10 cellular contexts compared by ENCODE assay signal in genomic region chr12:39692258-39692853, GRCh38.
A peak's percentile ranks its signal among the peaks of the same experiment; 100 is the strongest.
DNase-seq lines count a peak whose midpoint lies in the region; ATAC-seq and TF ChIP-seq lines count a peak whose summit lies in the region.
"Had no signal": no experiment of that assay in that cellular context is flagged by ENCODE, and none has a peak within 500 bp of the region (broad histone marks: within the 10 kb centered on the region; RNA-seq: fewer than 3 reads in every experiment).

No MANE protein-coding gene starts in this region.

- H3K27ac Mint-ChIP-seq in glutamatergic neuron (ENCODE audit: unreplicated experiment) = no peak overlapping the region

- H3K9me3 Mint-ChIP-seq in glutamatergic neuron (ENCODE audit: unreplicated experiment) = no peaks in the 10 kb centered on the region

- no peak overlapping the region for H3K4me3 Mint-ChIP-seq in glutamatergic neuron (ENCODE audit: unreplicated experiment)

- no peaks in the 10 kb centered on the region for H3K27me3 Mint-ChIP-seq in glutamatergic neuron (ENCODE audit: unreplicated experiment)

- in situ Hi-C loops in ACHN (cut with HindIII; ENCODE audit: low pct_ligation_motif_present, low pct_unique_long_range_greater_than_20kb, low sequenced_read_pairs) = no loop called here

- no peaks in the 10 kb centered on the region for H3K4me1 Mint-ChIP-seq in glutamatergic neuron (ENCODE audit: low read depth, unreplicated experiment)

- H3K36me3 Mint-ChIP-seq in glutamatergic neuron (ENCODE audit: unreplicated experiment) = no peaks in the 10 kb centered on the region

- ATAC-seq in GM18858 (IDR thresholded peaks at IDR 0.05; ENCODE audit: unreplicated experiment) = peak; percentile 64

- DNase-seq in ACHN = peak; percentile 53
- peak; percentile 56 for DNase-seq in OCI-M1 (lab: John Stamatoyannopoulos, UW)
- no peak for DNase-seq in glutamatergic neuron
- no peak for DNase-seq in AG20443 (ENCODE audit: low spot score)
- DNase-seq in stimulated activated CD4-positive, alpha-beta T cell treated with anti-CD3 and anti-CD28 coated beads, Interleukin-4, amount 100 ng/mL, for 24 hours = no peak
- no peak for DNase-seq in activated gamma-delta T cell treated with Interleukin-2 at 50 U/mL for 16 hours
- DNase-seq in DMS79 treated with DMSO at 0.1 percent for 48 hours (lab: John Stamatoyannopoulos, UW) = no peak
- DNase-seq: colonic mucosa, stomach had no signal

- TF ChIP-seq CTCF in glutamatergic neuron (IDR thresholded peaks at IDR 0.05; ENCODE audit: partially characterized antibody, unreplicated experiment) = peak; percentile 33

Comparison
In these comparisons a context has a peak if more than half of its experiments do, and no peak if none do; other contexts are left out.
1. DNase-seq: peak in ACHN (single experiment) and OCI-M1 (single experiment); none in glutamatergic neuron (single experiment), AG20443 (single experiment), stimulated activated CD4-positive, alpha-beta T cell treated with anti-CD3 and anti-CD28 coated beads, Interleukin-4, amount 100 ng/mL, for 24 hours (single experiment), activated gamma-delta T cell treated with Interleukin-2 at 50 U/mL for 16 hours (single experiment) and DMS79 treated with DMSO at 0.1 percent for 48 hours (single experiment).